ENCODE assay signal across 10 cellular contexts in genomic region chr21:31872072-31872451, GRCh38. TPM values are rescaled to one million over a fixed set of nuclear protein-coding genes. Genes with fewer than 3 reads are reported as not detected.
DNase-seq lines count a peak whose midpoint lies in the region; TF ChIP-seq lines count a peak whose summit lies in the region.
"Had no signal": no experiment of that assay in that cellular context is flagged by ENCODE, and none has a peak within 500 bp of the region (broad histone marks: within the 10 kb centered on the region; RNA-seq: fewer than 3 reads in every experiment).

No MANE protein-coding gene starts in this region.

- H3K27me3 ChIP-seq in H7 (ENCODE audit: control insufficient read depth, insufficient read depth, low read length): peaks cover 16% of the 10 kb centered on the region
- peaks cover 34% of the 10 kb centered on the region for H3K27me3 ChIP-seq in iPS-18a (ENCODE audit: control insufficient read depth, insufficient read depth, low read length)
- peaks cover 75% of the 10 kb centered on the region for H3K27me3 ChIP-seq in skeletal muscle satellite cell (ENCODE audit: control insufficient read depth, insufficient read depth, low read length)

- no peaks in the 10 kb centered on the region for H3K36me3 ChIP-seq in H7 (replicated peaks; ENCODE audit: control insufficient read depth, insufficient read depth, low read length)
- no peaks in the 10 kb centered on the region for H3K36me3 ChIP-seq in iPS-18a (ENCODE audit: control insufficient read depth, low read depth, low read length)
- H3K36me3 ChIP-seq in skeletal muscle satellite cell (ENCODE audit: insufficient read depth, low read length): no peaks in the 10 kb centered on the region
- H3K36me3 ChIP-seq: adrenal gland had no signal

- TF ChIP-seq CTCF in WI38 (IDR thresholded peaks at IDR 0.05; ENCODE audit: low read depth, low read length): no peak
- TF ChIP-seq CTCF in GM20000 (IDR thresholded peaks at IDR 0.05; ENCODE audit: extremely low read depth, missing control alignments): no peak

- DNase-seq in H7 (peak; percentile 39), GM20000 (ENCODE audit: low spot score) (no peak), NCI-H2107 treated with DMSO at 0.1 percent for 48 hours (lab: John Stamatoyannopoulos, UW; ENCODE audit: unreplicated experiment) (no peak), NOMO-1 (lab: John Stamatoyannopoulos, UW; ENCODE audit: unreplicated experiment in 2 of 2) (no peak), mucosa of gallbladder (ENCODE audit: low spot score) (no peak)

- H3K27ac ChIP-seq in iPS-18a (ENCODE audit: low read length): no peak overlapping the region

- H3K4me2 ChIP-seq in skeletal muscle satellite cell (ENCODE audit: low read length): peak overlapping the region; percentile 73

- peaks cover 22% of the 10 kb centered on the region for H3K4me1 ChIP-seq in iPS-18a (ENCODE audit: control insufficient read depth, low read depth, low read length)
- H3K4me1 ChIP-seq in skeletal muscle satellite cell (ENCODE audit: control insufficient read depth, insufficient read depth, low read length): no peaks in the 10 kb centered on the region

- no peaks in the 10 kb centered on the region for H3K9me3 ChIP-seq in iPS-18a (ENCODE audit: control insufficient read depth, low read depth, low read length)
- no peaks in the 10 kb centered on the region for H3K9me3 ChIP-seq in skeletal muscle satellite cell (replicated peaks; ENCODE audit: low read length)
- H3K9me3 ChIP-seq: adrenal gland had no signal

- H3K9ac ChIP-seq in iPS-18a (ENCODE audit: low read length) (peak overlapping the region; percentile 48), skeletal muscle satellite cell (ENCODE audit: low read depth, low read length) (no peak overlapping the region)

- H3K4me3 ChIP-seq in H7 (ENCODE audit: insufficient read depth, low read depth, low read length) (peak overlapping the region; percentile 72), WI38 (ENCODE audit: low read depth, low read length) (peak overlapping the region; percentile 65), iPS-18a (ENCODE audit: low read length) (peak overlapping the region; percentile 72), skeletal muscle satellite cell (ENCODE audit: low read length) (no peak overlapping the region)

RNA-seq across cellular contexts. Expression of gene HUNK, which starts 0.8 kb away (rescaled TPM):
- 3.2 and 6.8 TPM in 2 replicates for total RNA-seq in H7 (2014; rRNA removed; shearing (Covaris generic))
- under 0.01 TPM in 1 of 2 replicates, not detected in the other for total RNA-seq in skeletal muscle satellite cell (2012; rRNA removed)
- total RNA-seq in mucosa of gallbladder: 4.0 TPM
- total RNA-seq: LHCN-M2 had no signal
